In genomic region chr10:31032515-31033132, GRCh38 we compare ENCODE assay signal across 8 cellular contexts. TPM values are rescaled to one million over a fixed set of nuclear protein-coding genes. Genes with fewer than 3 reads are reported as not detected.
DNase-seq lines count a peak whose midpoint lies in the region; ATAC-seq and TF ChIP-seq lines count a peak whose summit lies in the region.

No MANE protein-coding gene starts in this region.

- peaks cover 9% of the 10 kb centered on the region for H3K4me1 Mint-ChIP-seq in activated naive CD8-positive, alpha-beta T cell treated with anti-CD3 and anti-CD28 coated beads, Interleukin-2, amount 10 ng/mL, durations not matched to agents 7 days and 5 days
- peaks cover 13% of the 10 kb centered on the region for H3K4me1 Mint-ChIP-seq in stimulated activated effector memory CD8-positive, alpha-beta T cell treated with anti-CD3 and anti-CD28 coated beads, Interleukin-12 subunit alpha, Interleukin-12 subunit beta, amount 100 ng/mL, for 72 hours

- H3K36me3 Mint-ChIP-seq in activated naive CD8-positive, alpha-beta T cell treated with anti-CD3 and anti-CD28 coated beads, Interleukin-2, amount 10 ng/mL, durations not matched to agents 7 days and 5 days, result no peaks in the 10 kb centered on the region
- H3K36me3 Mint-ChIP-seq in stimulated activated effector memory CD8-positive, alpha-beta T cell treated with anti-CD3 and anti-CD28 coated beads, Interleukin-12 subunit alpha, Interleukin-12 subunit beta, amount 100 ng/mL, for 72 hours, result peaks cover 7% of the 10 kb centered on the region

- no peak for TF ChIP-seq CTCF in HFF-Myc (IDR thresholded peaks at IDR 0.05; ENCODE audit: low read depth, low read length, missing control alignments)

- peak overlapping the region; percentile 89 for H3K4me3 Mint-ChIP-seq in activated naive CD8-positive, alpha-beta T cell treated with anti-CD3 and anti-CD28 coated beads, Interleukin-2, amount 10 ng/mL, durations not matched to agents 7 days and 5 days
- H3K4me3 Mint-ChIP-seq in stimulated activated effector memory CD8-positive, alpha-beta T cell treated with anti-CD3 and anti-CD28 coated beads, Interleukin-12 subunit alpha, Interleukin-12 subunit beta, amount 100 ng/mL, for 72 hours, result peak overlapping the region; percentile 82

- H3K9me3 Mint-ChIP-seq in activated naive CD8-positive, alpha-beta T cell treated with anti-CD3 and anti-CD28 coated beads, Interleukin-2, amount 10 ng/mL, durations not matched to agents 7 days and 5 days, result no peaks in the 10 kb centered on the region
- H3K9me3 Mint-ChIP-seq in stimulated activated effector memory CD8-positive, alpha-beta T cell treated with anti-CD3 and anti-CD28 coated beads, Interleukin-12 subunit alpha, Interleukin-12 subunit beta, amount 100 ng/mL, for 72 hours, result no peaks in the 10 kb centered on the region

- H3K4me3 ChIP-seq in HFF-Myc (replicated peaks; ENCODE audit: low read depth, low read length) (peak overlapping the region; percentile 55), iPS-11a (ENCODE audit: low read depth, low read length) (peak overlapping the region; percentile 30)

- DNase-seq in HFF-Myc (ENCODE audit: extremely low read depth, low read depth), result no peak
- DNase-seq in activated naive CD8-positive, alpha-beta T cell treated with anti-CD3 and anti-CD28 coated beads, Interleukin-2, amount 10 ng/mL, durations not matched to agents 7 days and 5 days, result no peak
- no peak for DNase-seq in stimulated activated effector memory CD8-positive, alpha-beta T cell treated with anti-CD3 and anti-CD28 coated beads, Interleukin-12 subunit alpha, Interleukin-12 subunit beta, amount 100 ng/mL, for 72 hours (ENCODE audit: low spot score in 2 of 2)
- DNase-seq in middle frontal gyrus (ENCODE audit: extremely low spot score, low spot score), result no peak
- no peak for DNase-seq in RKO (ENCODE audit: low spot score)
- DNase-seq in MV-4-11 (lab: John Stamatoyannopoulos, UW), result no peak
- DNase-seq in UCSD-AML1 (lab: John Stamatoyannopoulos, UW; ENCODE audit: unreplicated experiment), result no peak

- no peaks in the 10 kb centered on the region for H3K27me3 Mint-ChIP-seq in activated naive CD8-positive, alpha-beta T cell treated with anti-CD3 and anti-CD28 coated beads, Interleukin-2, amount 10 ng/mL, durations not matched to agents 7 days and 5 days

- ATAC-seq in activated naive CD8-positive, alpha-beta T cell treated with anti-CD3 and anti-CD28 coated beads, Interleukin-2, amount 10 ng/mL, durations not matched to agents 7 days and 5 days (ENCODE audit: low read depth), result no peak
- ATAC-seq in stimulated activated effector memory CD8-positive, alpha-beta T cell treated with anti-CD3 and anti-CD28 coated beads, Interleukin-12 subunit alpha, Interleukin-12 subunit beta, amount 100 ng/mL, for 72 hours, result no peak

- POLR2A ChIA-PET in activated naive CD8-positive, alpha-beta T cell treated with anti-CD3 and anti-CD28 coated beads, Interleukin-2, amount 10 ng/mL, durations not matched to agents 7 days and 5 days (lab: Charles Lee), result interaction anchor here (0.5 to 1.6 kb wide), 8 partner anchors 102 to 721 kb away, joined by 3 to 9 read pairs (median 4); no protein-coding TSS in a partner anchor

- peak overlapping the region; percentile 98 for H3K27ac Mint-ChIP-seq in activated naive CD8-positive, alpha-beta T cell treated with anti-CD3 and anti-CD28 coated beads, Interleukin-2, amount 10 ng/mL, durations not matched to agents 7 days and 5 days
- H3K27ac Mint-ChIP-seq in stimulated activated effector memory CD8-positive, alpha-beta T cell treated with anti-CD3 and anti-CD28 coated beads, Interleukin-12 subunit alpha, Interleukin-12 subunit beta, amount 100 ng/mL, for 72 hours, result peak overlapping the region; percentile 98

RNA-seq across cellular contexts. Expression of gene ZNF438, which starts 1.0 kb away (rescaled TPM):
- total RNA-seq in activated naive CD8-positive, alpha-beta T cell treated with anti-CD3 and anti-CD28 coated beads, Interleukin-2, amount 10 ng/mL, durations not matched to agents 7 days and 5 days, result 1 to 10 TPM; 3.1 to 3.9 TPM
